Comparison of ENCODE assay signal across 8 cellular contexts in the genomic region with DNA sequence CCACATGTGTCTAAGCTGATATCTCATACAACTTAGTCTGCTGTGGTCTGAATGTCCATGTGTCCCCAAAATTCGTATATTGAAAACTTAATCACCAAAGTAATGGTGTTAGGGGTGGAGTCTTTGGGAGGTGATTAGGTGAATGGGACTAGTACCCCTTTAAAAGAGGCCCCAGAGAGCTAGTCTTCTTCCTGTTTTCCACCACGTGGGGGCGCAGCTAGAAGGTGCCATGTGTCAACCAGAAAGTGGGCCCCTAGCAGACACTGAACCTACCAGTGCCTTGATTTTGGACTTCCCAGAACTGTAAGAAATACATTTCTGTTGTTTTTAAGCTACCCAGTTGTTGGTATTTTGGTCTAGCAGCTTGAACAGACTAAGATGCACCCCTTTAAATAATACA.
DNase-seq lines count a peak whose midpoint lies in the region; ATAC-seq and TF ChIP-seq lines count a peak whose summit lies in the region.

No MANE protein-coding gene starts in this region.

- H3K4me1 ChIP-seq in adrenal gland (replicated peaks in 1 of 2): no peaks in the 10 kb centered on the region
- H3K4me1 ChIP-seq in liver (ENCODE audit: control insufficient read depth in 4 of 4, insufficient read depth in 4 of 4, low read length in 3 of 4): no peaks in the 10 kb centered on the region

- no peaks in the 10 kb centered on the region for H3K4me1 Mint-ChIP-seq in activated T-cell treated with anti-CD3 and anti-CD28 coated beads, Interleukin-2, amount 50 U/mL, for 72 hours (ENCODE audit: low read depth)
- no peaks in the 10 kb centered on the region for H3K4me1 Mint-ChIP-seq in activated T-cell treated with anti-CD3 and anti-CD28 coated beads, Interleukin-2, amount 50 U/mL, for 4 hours (ENCODE audit: low read depth)

- peak in 1 of 2 donors; percentile 37 for ATAC-seq in activated T-cell treated with anti-CD3 and anti-CD28 coated beads, Interleukin-2, amount 50 U/mL, for 72 hours (replicated peaks in 1 of 2)
- ATAC-seq in activated T-cell treated with anti-CD3 and anti-CD28 coated beads, Interleukin-2, amount 50 U/mL, for 4 hours: no peak
- ATAC-seq in HG02840 (IDR thresholded peaks at IDR 0.05; ENCODE audit: low FRiP score, unreplicated experiment) (no peak), GM19463 (IDR thresholded peaks at IDR 0.05; ENCODE audit: unreplicated experiment) (no peak)

- DNase-seq in activated T-cell treated with anti-CD3 and anti-CD28 coated beads, Interleukin-2, amount 50 U/mL, for 72 hours: peak; percentile 52 to 54
- DNase-seq in activated T-cell treated with anti-CD3 and anti-CD28 coated beads, Interleukin-2, amount 50 U/mL, for 4 hours: no peak
- DNase-seq in M059J (ENCODE audit: low read depth): peak; percentile 32
- DNase-seq in adrenal gland: peak in 6 of 7 donors; percentile 27 to 70 (median 54)
- DNase-seq in medulla oblongata (ENCODE audit: extremely low spot score): no peak

- H3K9me3 ChIP-seq in adrenal gland (replicated peaks in 1 of 3) (peaks cover 0 to 14% (median 0%) of the 10 kb centered on the region in 3 donors), liver (ENCODE audit: control insufficient read depth in 4 of 4, low read length in 3 of 4) (peaks cover 0 to 11% (median 7%) of the 10 kb centered on the region in 4 donors)

- no peaks in the 10 kb centered on the region for H3K36me3 ChIP-seq in adrenal gland (replicated peaks in 1 of 2)
- peaks cover 0 to 1% (median 0%) of the 10 kb centered on the region in 4 donors for H3K36me3 ChIP-seq in liver (ENCODE audit: control insufficient read depth in 4 of 4, insufficient read depth in 3 of 4, low read depth in 1 of 4, low read length in 3 of 4)

- H3K4me3 ChIP-seq in adrenal gland: no peak overlapping the region
- no peak overlapping the region for H3K4me3 ChIP-seq in liver (ENCODE audit: low read depth in 1 of 3, low read length in 3 of 3)

- no peak overlapping the region for H3K27ac Mint-ChIP-seq in activated T-cell treated with anti-CD3 and anti-CD28 coated beads, Interleukin-2, amount 50 U/mL, for 72 hours

- TF ChIP-seq CTCF in adrenal gland (IDR thresholded peaks at IDR 0.05): peak; percentile 13 to 54 (median 40)
- peak; percentile 36 for TF ChIP-seq CTCF in liver (IDR thresholded peaks at IDR 0.05; ENCODE audit: low read depth, low read length, missing input control)

- H3K27me3 Mint-ChIP-seq in activated T-cell treated with anti-CD3 and anti-CD28 coated beads, Interleukin-2, amount 50 U/mL, for 72 hours (ENCODE audit: low read depth): no peaks in the 10 kb centered on the region
- peaks cover 1% of the 10 kb centered on the region for H3K27me3 Mint-ChIP-seq in activated T-cell treated with anti-CD3 and anti-CD28 coated beads, Interleukin-2, amount 50 U/mL, for 4 hours (ENCODE audit: low read depth)

- intact Hi-C loops in adrenal gland (cut with DNase I): loop anchor here in 1 of 2 donors (5.0 kb wide), 1 partner anchor 274 kb away; no protein-coding TSS in a partner anchor

- WGBS in adrenal gland, 4 donors: 15 to 26% (median 21%) methylated on average over 3 of the region's 3 CpGs
- 32% methylated on average over 3 of the region's 3 CpGs for WGBS in liver

- no peak overlapping the region for H3K4me3 Mint-ChIP-seq in activated T-cell treated with anti-CD3 and anti-CD28 coated beads, Interleukin-2, amount 50 U/mL, for 72 hours
- H3K4me3 Mint-ChIP-seq in activated T-cell treated with anti-CD3 and anti-CD28 coated beads, Interleukin-2, amount 50 U/mL, for 4 hours: no peak overlapping the region

- peaks cover 5 to 6% of the 10 kb centered on the region in 2 donors for H3K36me3 Mint-ChIP-seq in activated T-cell treated with anti-CD3 and anti-CD28 coated beads, Interleukin-2, amount 50 U/mL, for 72 hours (ENCODE audit: insufficient read depth in 2 of 2)
- H3K36me3 Mint-ChIP-seq in activated T-cell treated with anti-CD3 and anti-CD28 coated beads, Interleukin-2, amount 50 U/mL, for 4 hours (ENCODE audit: insufficient read depth): peaks cover 2% of the 10 kb centered on the region

- TF ChIP-seq POLR2A in adrenal gland (IDR thresholded peaks at IDR 0.05): no peak

- peak in 1 of 2 donors; percentile 62 for TF ChIP-seq RAD21 in liver (IDR thresholded peaks at IDR 0.05)

- H3K9me3 Mint-ChIP-seq in activated T-cell treated with anti-CD3 and anti-CD28 coated beads, Interleukin-2, amount 50 U/mL, for 72 hours: peaks cover 6 to 7% of the 10 kb centered on the region in 2 donors
- H3K9me3 Mint-ChIP-seq in activated T-cell treated with anti-CD3 and anti-CD28 coated beads, Interleukin-2, amount 50 U/mL, for 4 hours: peaks cover 26% of the 10 kb centered on the region

- H3K9ac ChIP-seq in liver (ENCODE audit: low read depth in 1 of 2, low read length in 2 of 2): no peak overlapping the region

- H3K27me3 ChIP-seq in adrenal gland (no peaks in the 10 kb centered on the region), liver (ENCODE audit: control insufficient read depth in 4 of 4, insufficient read depth in 4 of 4, low read length in 3 of 4) (no peaks in the 10 kb centered on the region)

- H3K27ac ChIP-seq in adrenal gland (no peak overlapping the region), liver (ENCODE audit: low read depth in 1 of 2, low read length in 2 of 2) (no peak overlapping the region)

TF ChIP-seq in liver, 16 proteins besides CTCF, POLR2A, EP300 and RAD21:
- no peak for TF ChIP-seq FOXA2 (IDR thresholded peaks at IDR 0.05)
- TF ChIP-seq, protein P1, sequence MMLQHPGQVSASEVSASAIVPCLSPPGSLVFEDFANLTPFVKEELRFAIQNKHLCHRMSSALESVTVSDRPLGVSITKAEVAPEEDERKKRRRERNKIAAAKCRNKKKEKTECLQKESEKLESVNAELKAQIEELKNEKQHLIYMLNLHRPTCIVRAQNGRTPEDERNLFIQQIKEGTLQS (IDR thresholded peaks at IDR 0.05): no peak
- TF ChIP-seq, protein P2, sequence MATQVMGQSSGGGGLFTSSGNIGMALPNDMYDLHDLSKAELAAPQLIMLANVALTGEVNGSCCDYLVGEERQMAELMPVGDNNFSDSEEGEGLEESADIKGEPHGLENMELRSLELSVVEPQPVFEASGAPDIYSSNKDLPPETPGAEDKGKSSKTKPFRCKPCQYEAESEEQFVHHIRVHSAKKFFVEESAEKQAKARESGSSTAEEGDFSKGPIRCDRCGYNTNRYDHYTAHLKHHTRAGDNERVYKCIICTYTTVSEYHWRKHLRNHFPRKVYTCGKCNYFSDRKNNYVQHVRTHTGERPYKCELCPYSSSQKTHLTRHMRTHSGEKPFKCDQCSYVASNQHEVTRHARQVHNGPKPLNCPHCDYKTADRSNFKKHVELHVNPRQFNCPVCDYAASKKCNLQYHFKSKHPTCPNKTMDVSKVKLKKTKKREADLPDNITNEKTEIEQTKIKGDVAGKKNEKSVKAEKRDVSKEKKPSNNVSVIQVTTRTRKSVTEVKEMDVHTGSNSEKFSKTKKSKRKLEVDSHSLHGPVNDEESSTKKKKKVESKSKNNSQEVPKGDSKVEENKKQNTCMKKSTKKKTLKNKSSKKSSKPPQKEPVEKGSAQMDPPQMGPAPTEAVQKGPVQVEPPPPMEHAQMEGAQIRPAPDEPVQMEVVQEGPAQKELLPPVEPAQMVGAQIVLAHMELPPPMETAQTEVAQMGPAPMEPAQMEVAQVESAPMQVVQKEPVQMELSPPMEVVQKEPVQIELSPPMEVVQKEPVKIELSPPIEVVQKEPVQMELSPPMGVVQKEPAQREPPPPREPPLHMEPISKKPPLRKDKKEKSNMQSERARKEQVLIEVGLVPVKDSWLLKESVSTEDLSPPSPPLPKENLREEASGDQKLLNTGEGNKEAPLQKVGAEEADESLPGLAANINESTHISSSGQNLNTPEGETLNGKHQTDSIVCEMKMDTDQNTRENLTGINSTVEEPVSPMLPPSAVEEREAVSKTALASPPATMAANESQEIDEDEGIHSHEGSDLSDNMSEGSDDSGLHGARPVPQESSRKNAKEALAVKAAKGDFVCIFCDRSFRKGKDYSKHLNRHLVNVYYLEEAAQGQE (IDR thresholded peaks at IDR 0.05): no peak
- no peak for TF ChIP-seq MAX (IDR thresholded peaks at IDR 0.05)
- TF ChIP-seq RXRA (IDR thresholded peaks at IDR 0.05): no peak
- TF ChIP-seq HNF4G (IDR thresholded peaks at IDR 0.05): no peak
- TF ChIP-seq HNF4A (conservative IDR thresholded peaks at IDR 0.05): no peak
- TF ChIP-seq NR2F2 (IDR thresholded peaks at IDR 0.05): no peak
- TF ChIP-seq FOXA1 (IDR thresholded peaks at IDR 0.05): no peak
- no peak for TF ChIP-seq YY1 (IDR thresholded peaks at IDR 0.05)
- no peak for TF ChIP-seq GABPA (IDR thresholded peaks at IDR 0.05 in 1 of 2, conservative IDR thresholded peaks at IDR 0.05 in 1 of 2)
- no peak for TF ChIP-seq TAF1 (conservative IDR thresholded peaks at IDR 0.05)
- TF ChIP-seq SP1 (IDR thresholded peaks at IDR 0.05): no peak
- TF ChIP-seq JUND (IDR thresholded peaks at IDR 0.05): no peak

Comparison
In these comparisons a context has a peak if more than half of its experiments do, and no peak if none do; other contexts are left out.
1. DNase-seq: peak in activated T-cell treated with anti-CD3 and anti-CD28 coated beads, Interleukin-2, amount 50 U/mL, for 72 hours (2 of 2), M059J (single experiment) and adrenal gland (6 of 7); none in activated T-cell treated with anti-CD3 and anti-CD28 coated beads, Interleukin-2, amount 50 U/mL, for 4 hours (single experiment) and medulla oblongata (single experiment).